Comparison of ENCODE assay signal across 8 cellular contexts in genomic region chr18:32349728-32350395, GRCh38.
A peak's percentile ranks its signal among the peaks of the same experiment; 100 is the strongest.
DNase-seq lines count a peak whose midpoint lies in the region; ATAC-seq and TF ChIP-seq lines count a peak whose summit lies in the region.

No MANE protein-coding gene starts in this region.

- no peaks in the 10 kb centered on the region for H3K36me3 ChIP-seq in gastrocnemius medialis

- TF ChIP-seq CTCF in gastrocnemius medialis (IDR thresholded peaks at IDR 0.05 in 4 of 5, conservative IDR thresholded peaks at IDR 0.05 in 1 of 5) = no peak

- DNase-seq in GM04503 (ENCODE audit: low read depth) (peak; percentile 50), SW480 (ENCODE audit: low spot score) (peak; percentile 2), left cardiac atrium (peak; percentile 73), gastrocnemius medialis (peak; percentile 51 to 55), retina (no peak), NOMO-1 treated with dmso at 0.1 percent for 144 hours (lab: John Stamatoyannopoulos, UW; ENCODE audit: unreplicated experiment) (no peak), epidermal melanocyte (ENCODE audit: insufficient read length, low spot score) (no peak), NCI-H146 treated with DMSO at 0.1 percent for 48 hours (lab: John Stamatoyannopoulos, UW; ENCODE audit: unreplicated experiment) (no peak)

- no peaks in the 10 kb centered on the region for H3K9me3 ChIP-seq in gastrocnemius medialis

- peak overlapping the region in 3 of 4 donors; percentile 7 to 24 (median 18) for H3K4me3 ChIP-seq in gastrocnemius medialis

- in situ Hi-C loops in gastrocnemius medialis (cut with MboI; ENCODE audit: low sequenced_read_pairs in 4 of 4) = no loop called here

- peak overlapping the region; percentile 34 to 70 (median 60) for H3K27ac ChIP-seq in gastrocnemius medialis

- H3K4me1 ChIP-seq in gastrocnemius medialis = peaks cover 24 to 33% of the 10 kb centered on the region in 2 donors

- no peak for TF ChIP-seq POLR2A in gastrocnemius medialis (IDR thresholded peaks at IDR 0.05)

- intact Hi-C loops in left cardiac atrium (cut with DNase I) = no loop called here
- intact Hi-C loops in gastrocnemius medialis (cut with DNase I; ENCODE audit: low total_unique reads) = loop anchor here (5.0 kb wide), 1 partner anchor 37 kb away; no protein-coding TSS in a partner anchor

- ATAC-seq in left cardiac atrium = peak; percentile 76 to 81
- ATAC-seq in gastrocnemius medialis = peak; percentile 59 to 74

- H3K27me3 ChIP-seq in gastrocnemius medialis = no peaks in the 10 kb centered on the region

Comparison
In these comparisons a context has a peak if more than half of its experiments do, and no peak if none do; other contexts are left out.
1. DNase-seq: peak in GM04503 (single experiment), SW480 (single experiment), left cardiac atrium (single experiment) and gastrocnemius medialis (2 of 2); none in retina (single experiment), NOMO-1 treated with dmso at 0.1 percent for 144 hours (single experiment), epidermal melanocyte (single experiment) and NCI-H146 treated with DMSO at 0.1 percent for 48 hours (single experiment).